In genomic region chr15:45522179-45522930, GRCh38 we compare ENCODE assay signal across 1 cellular context.
TF ChIP-seq lines count a peak whose summit lies in the region.

Gene SLC30A4, minus strand, starts transcription at chr15:45522755. Its CDS starts 401 bp downstream, at chr15:45522354.

TF ChIP-seq in GM12878, 131 proteins besides CTCF, POLR2A, EP300 and RAD21 (continued from another document):
- TF ChIP-seq RB1 (IDR thresholded peaks at IDR 0.05; ENCODE audit: borderline replicate concordance) = peak; percentile 41; the same call in 1 of the 2 replicates
- TF ChIP-seq SRF (IDR thresholded peaks at IDR 0.05; ENCODE audit: low read depth in 2 of 2, low read length in 2 of 2) = no peak
- peak; percentile 68; the same call in 1 of the 2 replicates for TF ChIP-seq PAX5 (IDR thresholded peaks at IDR 0.05; ENCODE audit: borderline replicate concordance, low read depth, low read length)
- no peak for TF ChIP-seq BCLAF1 (IDR thresholded peaks at IDR 0.05)
- TF ChIP-seq ZBTB33 (IDR thresholded peaks at IDR 0.05) = no peak
- TF ChIP-seq ZBTB11 (CRISPR knock-in tag; IDR thresholded peaks at IDR 0.05) = no peak
- no peak for TF ChIP-seq POU2F2 (IDR thresholded peaks at IDR 0.05; ENCODE audit: borderline replicate concordance, low read depth, low read length)
- TF ChIP-seq BHLHE40 (IDR thresholded peaks at IDR 0.05; ENCODE audit: borderline replicate concordance in 1 of 2, low read depth in 2 of 2, low read length in 1 of 2) = peak in 1 of 2 experiments; percentile 70; a peak in 2 of 4 replicates
- no peak for TF ChIP-seq IRF3 (IDR thresholded peaks at IDR 0.05)
- TF ChIP-seq TBL1XR1 (IDR thresholded peaks at IDR 0.05; ENCODE audit: low read depth, low read length) = no peak
- TF ChIP-seq SMC3 (IDR thresholded peaks at IDR 0.05; ENCODE audit: borderline replicate concordance, low read length) = peak; percentile 22; the same call in 1 of the 2 replicates
- no peak for TF ChIP-seq EGR1 (IDR thresholded peaks at IDR 0.05; ENCODE audit: borderline replicate concordance in 1 of 2, low read depth in 2 of 2, low read length in 2 of 2)
- TF ChIP-seq NR2C1 (IDR thresholded peaks at IDR 0.05) = 0 out of 2 replicates have a peak, but pooled peaks have one; percentile 16
- TF ChIP-seq IKZF2 (IDR thresholded peaks at IDR 0.05) = no peak
- no peak for TF ChIP-seq PKNOX1 (IDR thresholded peaks at IDR 0.05)
- TF ChIP-seq ZNF24 (IDR thresholded peaks at IDR 0.05) = 0 out of 2 replicates have a peak, but pooled peaks have one; percentile 36
- TF ChIP-seq GATAD2B (conservative IDR thresholded peaks at IDR 0.05; ENCODE audit: low read depth) = peak; percentile 87
- peak; percentile 13; the same call in 1 of the 2 replicates for TF ChIP-seq MAX (IDR thresholded peaks at IDR 0.05; ENCODE audit: low read depth, low read length)
- TF ChIP-seq ZNF592 (IDR thresholded peaks at IDR 0.05) = 0 out of 2 replicates have a peak, but pooled peaks have one; percentile 61
- TF ChIP-seq NKRF (conservative IDR thresholded peaks at IDR 0.05) = 0 out of 2 replicates have a peak, but pooled peaks have one; percentile 48
- no peak for TF ChIP-seq SMAD1 (IDR thresholded peaks at IDR 0.05; ENCODE audit: low read depth, partially characterized antibody)
- peak; percentile 69; the same call in 1 of the 2 replicates for TF ChIP-seq DPF2 (IDR thresholded peaks at IDR 0.05)
- no peak for TF ChIP-seq CREB1 (IDR thresholded peaks at IDR 0.05; ENCODE audit: low read depth)
- TF ChIP-seq NRF1 (conservative IDR thresholded peaks at IDR 0.05; ENCODE audit: low read depth, low read length) = peak; percentile 42
- no peak for TF ChIP-seq SIN3A (IDR thresholded peaks at IDR 0.05; ENCODE audit: low read depth, low read length)
- TF ChIP-seq NR2F1 (conservative IDR thresholded peaks at IDR 0.05) = peak; percentile 75
- no peak for TF ChIP-seq ELK1 (IDR thresholded peaks at IDR 0.05; ENCODE audit: low read depth, low read length)
- no peak for TF ChIP-seq BCL11A (IDR thresholded peaks at IDR 0.05; ENCODE audit: low read depth, low read length)
- peak; percentile 59; the same call in 1 of the 2 replicates for TF ChIP-seq ZNF217 (IDR thresholded peaks at IDR 0.05)
- no peak for TF ChIP-seq BCL3 (IDR thresholded peaks at IDR 0.05; ENCODE audit: borderline replicate concordance, insufficient read depth, low read depth, low read length, poor library complexity, severe bottlenecking)
- TF ChIP-seq LARP7 (IDR thresholded peaks at IDR 0.05) = peak; percentile 70; the same call in 1 of the 2 replicates
- TF ChIP-seq SMARCA5 (IDR thresholded peaks at IDR 0.05) = peak; percentile 65; the same call in 1 of the 2 replicates
